1 cellular context compared by ENCODE assay signal in genomic region chr14:52055215-52055614, GRCh38.
TF ChIP-seq lines count a peak whose summit lies in the region.

No MANE protein-coding gene starts in this region.

TF ChIP-seq in IMR-90, 13 proteins besides CTCF, POLR2A, EP300 and RAD21:
- TF ChIP-seq RCOR1 (IDR thresholded peaks at IDR 0.05; ENCODE audit: insufficient replicate concordance, low read length) (no peak), FOS (IDR thresholded peaks at IDR 0.05; ENCODE audit: low read depth, low read length) (no peak), NFE2L2 (IDR thresholded peaks at IDR 0.05; ENCODE audit: low read depth, low read length) (no peak), RFX5 (IDR thresholded peaks at IDR 0.05; ENCODE audit: low read depth, low read length) (no peak), MXI1 (IDR thresholded peaks at IDR 0.05; ENCODE audit: borderline replicate concordance, low read depth, low read length) (no peak), BHLHE40 (IDR thresholded peaks at IDR 0.05; ENCODE audit: low read depth, low read length) (no peak), SMC3 (IDR thresholded peaks at IDR 0.05; ENCODE audit: low read depth, low read length) (no peak), MAFK (IDR thresholded peaks at IDR 0.05; ENCODE audit: low read depth, low read length) (no peak), CHD1 (IDR thresholded peaks at IDR 0.05; ENCODE audit: low read depth, low read length) (no peak), CEBPB (IDR thresholded peaks at IDR 0.05; ENCODE audit: low read depth, low read length) (no peak), MAZ (IDR thresholded peaks at IDR 0.05; ENCODE audit: borderline replicate concordance, low read depth, low read length) (no peak)
- TF ChIP-seq, protein P1, sequence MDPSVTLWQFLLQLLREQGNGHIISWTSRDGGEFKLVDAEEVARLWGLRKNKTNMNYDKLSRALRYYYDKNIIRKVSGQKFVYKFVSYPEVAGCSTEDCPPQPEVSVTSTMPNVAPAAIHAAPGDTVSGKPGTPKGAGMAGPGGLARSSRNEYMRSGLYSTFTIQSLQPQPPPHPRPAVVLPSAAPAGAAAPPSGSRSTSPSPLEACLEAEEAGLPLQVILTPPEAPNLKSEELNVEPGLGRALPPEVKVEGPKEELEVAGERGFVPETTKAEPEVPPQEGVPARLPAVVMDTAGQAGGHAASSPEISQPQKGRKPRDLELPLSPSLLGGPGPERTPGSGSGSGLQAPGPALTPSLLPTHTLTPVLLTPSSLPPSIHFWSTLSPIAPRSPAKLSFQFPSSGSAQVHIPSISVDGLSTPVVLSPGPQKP (IDR thresholded peaks at IDR 0.05; ENCODE audit: borderline replicate concordance, low read depth, low read length) = no peak
- TF ChIP-seq, protein P2, sequence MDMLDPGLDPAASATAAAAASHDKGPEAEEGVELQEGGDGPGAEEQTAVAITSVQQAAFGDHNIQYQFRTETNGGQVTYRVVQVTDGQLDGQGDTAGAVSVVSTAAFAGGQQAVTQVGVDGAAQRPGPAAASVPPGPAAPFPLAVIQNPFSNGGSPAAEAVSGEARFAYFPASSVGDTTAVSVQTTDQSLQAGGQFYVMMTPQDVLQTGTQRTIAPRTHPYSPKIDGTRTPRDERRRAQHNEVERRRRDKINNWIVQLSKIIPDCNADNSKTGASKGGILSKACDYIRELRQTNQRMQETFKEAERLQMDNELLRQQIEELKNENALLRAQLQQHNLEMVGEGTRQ (IDR thresholded peaks at IDR 0.05; ENCODE audit: low read depth, low read length) = no peak
